Comparison of ENCODE assay signal across 9 cellular contexts in the genomic region with DNA sequence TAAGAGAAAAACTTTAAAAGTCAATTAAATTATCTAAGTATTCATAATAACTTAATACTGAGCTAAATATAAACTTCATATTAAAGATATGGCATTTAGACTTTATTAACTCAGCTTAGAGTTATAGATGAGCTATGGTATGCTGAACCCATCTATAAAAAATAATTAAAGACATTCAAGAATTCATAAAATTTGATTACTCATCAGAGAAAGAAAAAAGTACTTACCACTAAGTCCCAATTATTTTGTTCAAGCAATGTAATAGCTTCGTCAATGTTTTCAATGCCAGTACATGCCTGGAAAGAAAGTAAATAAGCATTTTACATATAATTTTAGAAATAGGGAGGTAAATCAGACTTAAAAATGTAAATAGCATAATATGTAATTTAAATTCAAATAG.
"Had no signal": no experiment of that assay in that cellular context is flagged by ENCODE, and none has a peak within 500 bp of the region (broad histone marks: within the 10 kb centered on the region; RNA-seq: fewer than 3 reads in every experiment).

No MANE protein-coding gene starts in this region.

- H3K9ac ChIP-seq: GM23248 had no signal

- FAIRE-seq: HepG2 had no signal

- ATAC-seq: HCT116, HepG2 had no signal

- DNase-seq: GM23248, GOT3, H7, HFFc6 had no signal

- H3K27me3 Mint-ChIP-seq: IgD-negative memory B cell had no signal

- H3K36me3 ChIP-seq: HAP-1 had no signal

- H3K27ac ChIP-seq: GM23248, HL-60 had no signal

- H3K4me3 ChIP-seq: GM23248, HAP-1 had no signal

- H3K27ac Mint-ChIP-seq: HFFc6, IgD-negative memory B cell had no signal

- H3K4me1 ChIP-seq: HAP-1 had no signal

- H2AFZ ChIP-seq: GM23248 had no signal

- H3K4me3 Mint-ChIP-seq: HFFc6, IgD-negative memory B cell had no signal
